ENCODE assay signal across 32 cellular contexts in genomic region chr1:31230378-31230777, GRCh38. TPM values are rescaled to one million over a fixed set of nuclear protein-coding genes. Genes with fewer than 3 reads are reported as not detected.
"Had no signal": no experiment of that assay in that cellular context is flagged by ENCODE, and none has a peak within 500 bp of the region (broad histone marks: within the 10 kb centered on the region; RNA-seq: fewer than 3 reads in every experiment).

No MANE protein-coding gene starts in this region.

- H3K4me3 ChIP-seq: dorsolateral prefrontal cortex, gastrocnemius medialis, heart right ventricle, lung, mucosa of descending colon, right lobe of liver, thoracic aorta, tibial nerve, upper lobe of left lung had no signal

- H3K9me3 ChIP-seq: gastrocnemius medialis, heart right ventricle, mucosa of descending colon, right lobe of liver, thoracic aorta, tibial nerve, upper lobe of left lung had no signal

- H3K4me1 ChIP-seq: gastrocnemius medialis, heart right ventricle, parathyroid adenoma, right lobe of liver, tibial nerve, upper lobe of left lung had no signal

- H3K27me3 Mint-ChIP-seq: progenitor cell of endocrine pancreas had no signal

- H3K36me3 ChIP-seq: gastrocnemius medialis, heart right ventricle, right lobe of liver, thoracic aorta, tibial nerve, upper lobe of left lung had no signal

- H2AFZ ChIP-seq: parathyroid adenoma had no signal

- ATAC-seq: esophagus mucosa; gastrocnemius medialis; heart right ventricle; left ventricle myocardium superior; mucosa of descending colon; natural killer cell treated with Interleukin-12 subunit alpha and Interleukin-12 subunit beta and Interleukin-15 and Interleukin-18, amount 100 ng/mL, for 72 hours; right lobe of liver; stimulated activated naive B cell treated with anti-CD40 and anti-IgM and Interleukin-4, amounts not matched to agents 10 μg/mL and 1 μg/mL and 100 μg/mL, for 72 hours had no signal

- DNase-seq: dorsolateral prefrontal cortex; effector CD4-positive, alpha-beta T cell; foreskin fibroblast; gastrocnemius medialis; heart right ventricle; hippocampal formation; immature natural killer cell; islet precursor cell; left ventricle myocardium superior; mucosa of descending colon; naive B cell; right lobe of liver; small intestine; stimulated activated CD4-positive, alpha-beta T cell treated with anti-CD3 and anti-CD28 coated beads, Interleukin-15, amount 100 ng/mL, for 24 hours; stimulated activated CD4-positive, alpha-beta T cell treated with anti-CD3 and anti-CD28 coated beads, Interleukin-2, amount 100 ng/mL, for 48 hours; stimulated activated naive B cell treated with anti-CD40 and anti-IgM and Interleukin-4, amounts not matched to agents 10 μg/mL and 1 μg/mL and 100 μg/mL, for 72 hours; upper lobe of left lung had no signal

- H3K4me1 Mint-ChIP-seq: immature natural killer cell; memory B cell; naive B cell; stimulated activated naive B cell treated with anti-CD40 and anti-IgM and Interleukin-4, amounts not matched to agents 10 μg/mL and 1 μg/mL and 100 μg/mL, for 72 hours had no signal

- H3K79me2 ChIP-seq: parathyroid adenoma had no signal

- H3K27me3 ChIP-seq: dorsolateral prefrontal cortex, gastrocnemius medialis, right lobe of liver, upper lobe of left lung had no signal

- H3K4me3 Mint-ChIP-seq: immature natural killer cell; memory B cell; naive B cell; natural killer cell treated with Interleukin-12 subunit alpha and Interleukin-12 subunit beta and Interleukin-15 and Interleukin-18, amount 100 ng/mL, for 72 hours; neural crest cell; stimulated activated naive B cell treated with anti-CD40 and anti-IgM and Interleukin-4, amounts not matched to agents 10 μg/mL and 1 μg/mL and 100 μg/mL, for 72 hours; stimulated activated naive CD8-positive, alpha-beta T cell treated with anti-CD3 and anti-CD28 coated beads, Interleukin-15, Interleukin-2, amounts not matched to agents 100 ng/mL and 50 ng/mL, for 24 hours had no signal

- H3K27ac Mint-ChIP-seq: immature natural killer cell; memory B cell; natural killer cell treated with Interleukin-12 subunit alpha and Interleukin-12 subunit beta and Interleukin-15 and Interleukin-18, amount 100 ng/mL, for 72 hours; progenitor cell of endocrine pancreas; stimulated activated naive B cell treated with anti-CD40 and anti-IgM and Interleukin-4, amounts not matched to agents 10 μg/mL and 1 μg/mL and 100 μg/mL, for 72 hours; stimulated activated naive CD8-positive, alpha-beta T cell treated with anti-CD3 and anti-CD28 coated beads, Interleukin-15, Interleukin-2, amounts not matched to agents 100 ng/mL and 50 ng/mL, for 24 hours had no signal

- H3K36me3 Mint-ChIP-seq: immature natural killer cell; memory B cell; naive B cell; natural killer cell treated with Interleukin-12 subunit alpha and Interleukin-12 subunit beta and Interleukin-15 and Interleukin-18, amount 100 ng/mL, for 72 hours; stimulated activated naive B cell treated with anti-CD40 and anti-IgM and Interleukin-4, amounts not matched to agents 10 μg/mL and 1 μg/mL and 100 μg/mL, for 72 hours had no signal

- H3K27ac ChIP-seq: dorsolateral prefrontal cortex, epithelial cell of prostate, gastrocnemius medialis, heart right ventricle, parathyroid adenoma, right lobe of liver, thoracic aorta, tibial nerve, upper lobe of left lung had no signal

- H3K9me3 Mint-ChIP-seq: immature natural killer cell; memory B cell; naive B cell; natural killer cell treated with Interleukin-12 subunit alpha and Interleukin-12 subunit beta and Interleukin-15 and Interleukin-18, amount 100 ng/mL, for 72 hours; neural crest cell; stimulated activated naive B cell treated with anti-CD40 and anti-IgM and Interleukin-4, amounts not matched to agents 10 μg/mL and 1 μg/mL and 100 μg/mL, for 72 hours; stimulated activated naive CD8-positive, alpha-beta T cell treated with anti-CD3 and anti-CD28 coated beads, Interleukin-15, Interleukin-2, amounts not matched to agents 100 ng/mL and 50 ng/mL, for 24 hours had no signal

- FAIRE-seq: colon, small intestine, urothelium cell line had no signal

- H3K9ac ChIP-seq: parathyroid adenoma had no signal

RNA-seq across cellular contexts. Expression of gene NKAIN1, which starts 9.3 kb away (rescaled TPM):
- total RNA-seq: glomerular endothelial cell; left ventricle myocardium superior; lung; natural killer cell treated with Interleukin-12 subunit alpha and Interleukin-12 subunit beta and Interleukin-15 and Interleukin-18, amount 100 ng/mL, for 72 hours; osteoblast; right lobe of liver; thoracic aorta; tibial nerve had no signal
